Comparison of ENCODE assay signal across 1 cellular context in the genomic region with DNA sequence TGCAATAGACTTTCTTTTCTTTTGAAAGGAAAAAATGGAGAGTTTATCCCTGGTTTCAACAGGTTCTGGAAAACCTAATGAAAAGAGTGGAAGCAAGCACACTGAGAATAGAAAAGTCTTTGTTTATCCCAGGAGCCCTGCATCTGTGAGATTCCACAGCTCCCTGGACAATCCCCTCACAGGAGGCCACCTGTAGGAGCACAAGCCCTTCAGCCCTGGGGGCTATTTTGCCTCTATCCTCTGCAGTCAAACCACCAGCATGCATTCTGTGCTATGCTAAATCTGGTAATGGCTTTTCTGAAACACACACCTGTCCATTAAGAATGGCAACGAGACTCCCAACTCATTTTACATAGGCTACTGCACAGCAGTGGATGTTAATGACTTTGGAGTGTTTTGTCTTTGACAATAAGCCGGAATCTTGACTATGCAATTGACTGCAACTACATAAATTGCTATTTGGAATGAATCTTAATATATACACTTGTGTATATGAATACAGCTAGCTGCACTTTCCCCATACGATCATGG.
A peak's percentile ranks its signal among the peaks of the same experiment; 100 is the strongest.
TF ChIP-seq lines count a peak whose summit lies in the region.

No MANE protein-coding gene starts in this region.

TF ChIP-seq in GM23338, 12 proteins besides CTCF, POLR2A, EP300 and RAD21 (continued from another document):
- TF ChIP-seq, protein P1, sequence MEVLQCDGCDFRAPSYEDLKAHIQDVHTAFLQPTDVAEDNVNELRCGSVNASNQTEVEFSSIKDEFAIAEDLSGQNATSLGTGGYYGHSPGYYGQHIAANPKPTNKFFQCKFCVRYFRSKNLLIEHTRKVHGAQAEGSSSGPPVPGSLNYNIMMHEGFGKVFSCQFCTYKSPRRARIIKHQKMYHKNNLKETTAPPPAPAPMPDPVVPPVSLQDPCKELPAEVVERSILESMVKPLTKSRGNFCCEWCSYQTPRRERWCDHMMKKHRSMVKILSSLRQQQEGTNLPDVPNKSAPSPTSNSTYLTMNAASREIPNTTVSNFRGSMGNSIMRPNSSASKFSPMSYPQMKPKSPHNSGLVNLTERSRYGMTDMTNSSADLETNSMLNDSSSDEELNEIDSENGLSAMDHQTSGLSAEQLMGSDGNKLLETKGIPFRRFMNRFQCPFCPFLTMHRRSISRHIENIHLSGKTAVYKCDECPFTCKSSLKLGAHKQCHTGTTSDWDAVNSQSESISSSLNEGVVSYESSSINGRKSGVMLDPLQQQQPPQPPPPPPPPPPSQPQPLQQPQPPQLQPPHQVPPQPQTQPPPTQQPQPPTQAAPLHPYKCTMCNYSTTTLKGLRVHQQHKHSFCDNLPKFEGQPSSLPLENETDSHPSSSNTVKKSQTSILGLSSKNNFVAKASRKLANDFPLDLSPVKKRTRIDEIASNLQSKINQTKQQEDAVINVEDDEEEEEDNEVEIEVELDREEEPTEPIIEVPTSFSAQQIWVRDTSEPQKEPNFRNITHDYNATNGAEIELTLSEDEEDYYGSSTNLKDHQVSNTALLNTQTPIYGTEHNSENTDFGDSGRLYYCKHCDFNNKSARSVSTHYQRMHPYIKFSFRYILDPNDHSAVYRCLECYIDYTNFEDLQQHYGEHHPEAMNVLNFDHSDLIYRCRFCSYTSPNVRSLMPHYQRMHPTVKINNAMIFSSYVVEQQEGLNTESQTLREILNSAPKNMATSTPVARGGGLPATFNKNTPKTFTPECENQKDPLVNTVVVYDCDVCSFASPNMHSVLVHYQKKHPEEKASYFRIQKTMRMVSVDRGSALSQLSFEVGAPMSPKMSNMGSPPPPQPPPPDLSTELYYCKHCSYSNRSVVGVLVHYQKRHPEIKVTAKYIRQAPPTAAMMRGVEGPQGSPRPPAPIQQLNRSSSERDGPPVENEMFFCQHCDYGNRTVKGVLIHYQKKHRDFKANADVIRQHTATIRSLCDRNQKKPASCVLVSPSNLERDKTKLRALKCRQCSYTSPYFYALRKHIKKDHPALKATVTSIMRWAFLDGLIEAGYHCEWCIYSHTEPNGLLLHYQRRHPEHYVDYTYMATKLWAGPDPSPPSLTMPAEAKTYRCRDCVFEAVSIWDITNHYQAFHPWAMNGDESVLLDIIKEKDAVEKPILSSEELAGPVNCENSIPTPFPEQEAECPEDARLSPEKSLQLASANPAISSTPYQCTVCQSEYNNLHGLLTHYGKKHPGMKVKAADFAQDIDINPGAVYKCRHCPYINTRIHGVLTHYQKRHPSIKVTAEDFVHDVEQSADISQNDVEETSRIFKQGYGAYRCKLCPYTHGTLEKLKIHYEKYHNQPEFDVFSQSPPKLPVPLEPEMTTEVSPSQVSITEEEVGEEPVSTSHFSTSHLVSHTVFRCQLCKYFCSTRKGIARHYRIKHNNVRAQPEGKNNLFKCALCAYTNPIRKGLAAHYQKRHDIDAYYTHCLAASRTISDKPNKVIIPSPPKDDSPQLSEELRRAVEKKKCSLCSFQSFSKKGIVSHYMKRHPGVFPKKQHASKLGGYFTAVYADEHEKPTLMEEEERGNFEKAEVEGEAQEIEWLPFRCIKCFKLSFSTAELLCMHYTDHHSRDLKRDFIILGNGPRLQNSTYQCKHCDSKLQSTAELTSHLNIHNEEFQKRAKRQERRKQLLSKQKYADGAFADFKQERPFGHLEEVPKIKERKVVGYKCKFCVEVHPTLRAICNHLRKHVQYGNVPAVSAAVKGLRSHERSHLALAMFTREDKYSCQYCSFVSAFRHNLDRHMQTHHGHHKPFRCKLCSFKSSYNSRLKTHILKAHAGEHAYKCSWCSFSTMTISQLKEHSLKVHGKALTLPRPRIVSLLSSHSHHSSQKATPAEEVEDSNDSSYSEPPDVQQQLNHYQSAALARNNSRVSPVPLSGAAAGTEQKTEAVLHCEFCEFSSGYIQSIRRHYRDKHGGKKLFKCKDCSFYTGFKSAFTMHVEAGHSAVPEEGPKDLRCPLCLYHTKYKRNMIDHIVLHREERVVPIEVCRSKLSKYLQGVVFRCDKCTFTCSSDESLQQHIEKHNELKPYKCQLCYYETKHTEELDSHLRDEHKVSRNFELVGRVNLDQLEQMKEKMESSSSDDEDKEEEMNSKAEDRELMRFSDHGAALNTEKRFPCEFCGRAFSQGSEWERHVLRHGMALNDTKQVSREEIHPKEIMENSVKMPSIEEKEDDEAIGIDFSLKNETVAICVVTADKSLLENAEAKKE (CRISPR knock-in tag; IDR thresholded peaks at IDR 0.05), result peak; percentile 90
- TF ChIP-seq, protein P2, sequence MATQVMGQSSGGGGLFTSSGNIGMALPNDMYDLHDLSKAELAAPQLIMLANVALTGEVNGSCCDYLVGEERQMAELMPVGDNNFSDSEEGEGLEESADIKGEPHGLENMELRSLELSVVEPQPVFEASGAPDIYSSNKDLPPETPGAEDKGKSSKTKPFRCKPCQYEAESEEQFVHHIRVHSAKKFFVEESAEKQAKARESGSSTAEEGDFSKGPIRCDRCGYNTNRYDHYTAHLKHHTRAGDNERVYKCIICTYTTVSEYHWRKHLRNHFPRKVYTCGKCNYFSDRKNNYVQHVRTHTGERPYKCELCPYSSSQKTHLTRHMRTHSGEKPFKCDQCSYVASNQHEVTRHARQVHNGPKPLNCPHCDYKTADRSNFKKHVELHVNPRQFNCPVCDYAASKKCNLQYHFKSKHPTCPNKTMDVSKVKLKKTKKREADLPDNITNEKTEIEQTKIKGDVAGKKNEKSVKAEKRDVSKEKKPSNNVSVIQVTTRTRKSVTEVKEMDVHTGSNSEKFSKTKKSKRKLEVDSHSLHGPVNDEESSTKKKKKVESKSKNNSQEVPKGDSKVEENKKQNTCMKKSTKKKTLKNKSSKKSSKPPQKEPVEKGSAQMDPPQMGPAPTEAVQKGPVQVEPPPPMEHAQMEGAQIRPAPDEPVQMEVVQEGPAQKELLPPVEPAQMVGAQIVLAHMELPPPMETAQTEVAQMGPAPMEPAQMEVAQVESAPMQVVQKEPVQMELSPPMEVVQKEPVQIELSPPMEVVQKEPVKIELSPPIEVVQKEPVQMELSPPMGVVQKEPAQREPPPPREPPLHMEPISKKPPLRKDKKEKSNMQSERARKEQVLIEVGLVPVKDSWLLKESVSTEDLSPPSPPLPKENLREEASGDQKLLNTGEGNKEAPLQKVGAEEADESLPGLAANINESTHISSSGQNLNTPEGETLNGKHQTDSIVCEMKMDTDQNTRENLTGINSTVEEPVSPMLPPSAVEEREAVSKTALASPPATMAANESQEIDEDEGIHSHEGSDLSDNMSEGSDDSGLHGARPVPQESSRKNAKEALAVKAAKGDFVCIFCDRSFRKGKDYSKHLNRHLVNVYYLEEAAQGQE (IDR thresholded peaks at IDR 0.05; ENCODE audit: unreplicated experiment), result no peak
- peak; percentile 82 for TF ChIP-seq NANOG (IDR thresholded peaks at IDR 0.05; ENCODE audit: borderline replicate concordance)
